1 cellular context compared by ENCODE assay signal in the genomic region with DNA sequence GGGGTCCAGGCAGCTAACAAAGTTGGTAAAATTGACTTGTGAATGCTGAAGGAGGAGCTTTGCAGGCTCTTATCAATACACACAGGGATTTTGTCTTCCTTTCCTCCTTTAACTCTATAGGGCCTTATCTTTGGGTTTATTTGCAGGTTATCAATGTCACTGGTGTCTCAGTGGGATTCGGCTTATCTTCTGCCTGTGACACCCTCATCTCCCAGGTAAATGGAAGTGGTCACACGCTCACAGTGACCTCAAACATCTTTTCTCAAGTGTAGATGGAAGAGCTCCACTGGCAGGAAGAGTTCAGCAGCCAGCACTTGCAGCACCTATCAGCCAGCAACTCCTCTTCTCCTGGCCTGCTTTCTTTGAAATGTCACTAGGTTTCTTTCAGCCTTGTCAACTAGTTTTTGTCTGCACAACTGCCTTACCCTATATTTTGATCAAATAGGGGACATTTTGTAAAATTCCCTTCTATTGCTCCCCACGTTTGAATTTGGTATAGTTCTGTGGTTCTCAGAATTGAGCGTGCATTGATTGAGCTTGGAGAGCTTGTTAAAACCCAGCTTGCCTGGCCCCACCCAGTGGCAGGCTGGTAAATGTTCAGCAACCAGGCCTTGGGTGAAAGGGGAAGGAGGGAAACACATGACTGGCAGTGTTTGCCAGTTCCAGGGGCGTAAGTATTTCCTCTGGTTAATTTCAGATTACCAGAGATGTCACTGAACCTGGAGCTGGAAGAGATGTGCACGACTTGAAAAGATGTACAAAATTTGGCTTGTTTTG.
TF ChIP-seq lines count a peak whose summit lies in the region.

No MANE protein-coding gene starts in this region.

TF ChIP-seq in WTC11, 78 proteins besides CTCF, POLR2A, EP300 and RAD21:
- TF ChIP-seq, protein P1, sequence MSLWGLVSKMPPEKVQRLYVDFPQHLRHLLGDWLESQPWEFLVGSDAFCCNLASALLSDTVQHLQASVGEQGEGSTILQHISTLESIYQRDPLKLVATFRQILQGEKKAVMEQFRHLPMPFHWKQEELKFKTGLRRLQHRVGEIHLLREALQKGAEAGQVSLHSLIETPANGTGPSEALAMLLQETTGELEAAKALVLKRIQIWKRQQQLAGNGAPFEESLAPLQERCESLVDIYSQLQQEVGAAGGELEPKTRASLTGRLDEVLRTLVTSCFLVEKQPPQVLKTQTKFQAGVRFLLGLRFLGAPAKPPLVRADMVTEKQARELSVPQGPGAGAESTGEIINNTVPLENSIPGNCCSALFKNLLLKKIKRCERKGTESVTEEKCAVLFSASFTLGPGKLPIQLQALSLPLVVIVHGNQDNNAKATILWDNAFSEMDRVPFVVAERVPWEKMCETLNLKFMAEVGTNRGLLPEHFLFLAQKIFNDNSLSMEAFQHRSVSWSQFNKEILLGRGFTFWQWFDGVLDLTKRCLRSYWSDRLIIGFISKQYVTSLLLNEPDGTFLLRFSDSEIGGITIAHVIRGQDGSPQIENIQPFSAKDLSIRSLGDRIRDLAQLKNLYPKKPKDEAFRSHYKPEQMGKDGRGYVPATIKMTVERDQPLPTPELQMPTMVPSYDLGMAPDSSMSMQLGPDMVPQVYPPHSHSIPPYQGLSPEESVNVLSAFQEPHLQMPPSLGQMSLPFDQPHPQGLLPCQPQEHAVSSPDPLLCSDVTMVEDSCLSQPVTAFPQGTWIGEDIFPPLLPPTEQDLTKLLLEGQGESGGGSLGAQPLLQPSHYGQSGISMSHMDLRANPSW (CRISPR knock-in tag; conservative IDR thresholded peaks at IDR 0.05; ENCODE audit: low read depth) = no peak
- no peak for TF ChIP-seq GTF2I (CRISPR knock-in tag; conservative IDR thresholded peaks at IDR 0.05)
- TF ChIP-seq GRHL2 (CRISPR knock-in tag; IDR thresholded peaks at IDR 0.05; ENCODE audit: insufficient replicate concordance, severe bottlenecking) = no peak
- TF ChIP-seq, protein P2, sequence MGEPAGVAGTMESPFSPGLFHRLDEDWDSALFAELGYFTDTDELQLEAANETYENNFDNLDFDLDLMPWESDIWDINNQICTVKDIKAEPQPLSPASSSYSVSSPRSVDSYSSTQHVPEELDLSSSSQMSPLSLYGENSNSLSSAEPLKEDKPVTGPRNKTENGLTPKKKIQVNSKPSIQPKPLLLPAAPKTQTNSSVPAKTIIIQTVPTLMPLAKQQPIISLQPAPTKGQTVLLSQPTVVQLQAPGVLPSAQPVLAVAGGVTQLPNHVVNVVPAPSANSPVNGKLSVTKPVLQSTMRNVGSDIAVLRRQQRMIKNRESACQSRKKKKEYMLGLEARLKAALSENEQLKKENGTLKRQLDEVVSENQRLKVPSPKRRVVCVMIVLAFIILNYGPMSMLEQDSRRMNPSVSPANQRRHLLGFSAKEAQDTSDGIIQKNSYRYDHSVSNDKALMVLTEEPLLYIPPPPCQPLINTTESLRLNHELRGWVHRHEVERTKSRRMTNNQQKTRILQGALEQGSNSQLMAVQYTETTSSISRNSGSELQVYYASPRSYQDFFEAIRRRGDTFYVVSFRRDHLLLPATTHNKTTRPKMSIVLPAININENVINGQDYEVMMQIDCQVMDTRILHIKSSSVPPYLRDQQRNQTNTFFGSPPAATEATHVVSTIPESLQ (CRISPR knock-in tag; IDR thresholded peaks at IDR 0.05) = no peak
- TF ChIP-seq, protein P3, sequence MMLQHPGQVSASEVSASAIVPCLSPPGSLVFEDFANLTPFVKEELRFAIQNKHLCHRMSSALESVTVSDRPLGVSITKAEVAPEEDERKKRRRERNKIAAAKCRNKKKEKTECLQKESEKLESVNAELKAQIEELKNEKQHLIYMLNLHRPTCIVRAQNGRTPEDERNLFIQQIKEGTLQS (CRISPR knock-in tag; conservative IDR thresholded peaks at IDR 0.05) = no peak
- TF ChIP-seq CBFB (CRISPR knock-in tag; IDR thresholded peaks at IDR 0.05; ENCODE audit: low read depth) = no peak
- TF ChIP-seq, protein P4, sequence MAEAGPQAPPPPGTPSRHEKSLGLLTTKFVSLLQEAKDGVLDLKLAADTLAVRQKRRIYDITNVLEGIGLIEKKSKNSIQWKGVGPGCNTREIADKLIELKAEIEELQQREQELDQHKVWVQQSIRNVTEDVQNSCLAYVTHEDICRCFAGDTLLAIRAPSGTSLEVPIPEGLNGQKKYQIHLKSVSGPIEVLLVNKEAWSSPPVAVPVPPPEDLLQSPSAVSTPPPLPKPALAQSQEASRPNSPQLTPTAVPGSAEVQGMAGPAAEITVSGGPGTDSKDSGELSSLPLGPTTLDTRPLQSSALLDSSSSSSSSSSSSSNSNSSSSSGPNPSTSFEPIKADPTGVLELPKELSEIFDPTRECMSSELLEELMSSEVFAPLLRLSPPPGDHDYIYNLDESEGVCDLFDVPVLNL (CRISPR knock-in tag; IDR thresholded peaks at IDR 0.05; ENCODE audit: borderline replicate concordance, low read depth) = no peak
- TF ChIP-seq KAT7 (CRISPR knock-in tag; IDR thresholded peaks at IDR 0.05; ENCODE audit: borderline replicate concordance) = no peak
- TF ChIP-seq, protein P5, sequence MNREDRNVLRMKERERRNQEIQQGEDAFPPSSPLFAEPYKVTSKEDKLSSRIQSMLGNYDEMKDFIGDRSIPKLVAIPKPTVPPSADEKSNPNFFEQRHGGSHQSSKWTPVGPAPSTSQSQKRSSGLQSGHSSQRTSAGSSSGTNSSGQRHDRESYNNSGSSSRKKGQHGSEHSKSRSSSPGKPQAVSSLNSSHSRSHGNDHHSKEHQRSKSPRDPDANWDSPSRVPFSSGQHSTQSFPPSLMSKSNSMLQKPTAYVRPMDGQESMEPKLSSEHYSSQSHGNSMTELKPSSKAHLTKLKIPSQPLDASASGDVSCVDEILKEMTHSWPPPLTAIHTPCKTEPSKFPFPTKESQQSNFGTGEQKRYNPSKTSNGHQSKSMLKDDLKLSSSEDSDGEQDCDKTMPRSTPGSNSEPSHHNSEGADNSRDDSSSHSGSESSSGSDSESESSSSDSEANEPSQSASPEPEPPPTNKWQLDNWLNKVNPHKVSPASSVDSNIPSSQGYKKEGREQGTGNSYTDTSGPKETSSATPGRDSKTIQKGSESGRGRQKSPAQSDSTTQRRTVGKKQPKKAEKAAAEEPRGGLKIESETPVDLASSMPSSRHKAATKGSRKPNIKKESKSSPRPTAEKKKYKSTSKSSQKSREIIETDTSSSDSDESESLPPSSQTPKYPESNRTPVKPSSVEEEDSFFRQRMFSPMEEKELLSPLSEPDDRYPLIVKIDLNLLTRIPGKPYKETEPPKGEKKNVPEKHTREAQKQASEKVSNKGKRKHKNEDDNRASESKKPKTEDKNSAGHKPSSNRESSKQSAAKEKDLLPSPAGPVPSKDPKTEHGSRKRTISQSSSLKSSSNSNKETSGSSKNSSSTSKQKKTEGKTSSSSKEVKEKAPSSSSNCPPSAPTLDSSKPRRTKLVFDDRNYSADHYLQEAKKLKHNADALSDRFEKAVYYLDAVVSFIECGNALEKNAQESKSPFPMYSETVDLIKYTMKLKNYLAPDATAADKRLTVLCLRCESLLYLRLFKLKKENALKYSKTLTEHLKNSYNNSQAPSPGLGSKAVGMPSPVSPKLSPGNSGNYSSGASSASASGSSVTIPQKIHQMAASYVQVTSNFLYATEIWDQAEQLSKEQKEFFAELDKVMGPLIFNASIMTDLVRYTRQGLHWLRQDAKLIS (CRISPR knock-in tag; IDR thresholded peaks at IDR 0.05; ENCODE audit: borderline replicate concordance) = no peak
- TF ChIP-seq ETV6 (CRISPR knock-in tag; IDR thresholded peaks at IDR 0.05) = no peak
TF ChIP-seq in WTC11: peak in this region for 0.
